Comparison of ENCODE assay signal across 17 cellular contexts in genomic region chr13:102606537-102607309, GRCh38.
"Had no signal": no experiment of that assay in that cellular context is flagged by ENCODE, and none has a peak within 500 bp of the region (broad histone marks: within the 10 kb centered on the region; RNA-seq: fewer than 3 reads in every experiment).

No MANE protein-coding gene starts in this region.

- H3K9me3 Mint-ChIP-seq: activated B cell treated with CpG ODN at 0.5 μM for 24 hours; activated naive CD4-positive, alpha-beta T cell treated with anti-CD3 and anti-CD28 coated beads for 36 hours; activated T-helper 2 cell treated with anti-CD3 and anti-CD28 coated beads, Interferon-gamma antibody, Interleukin-2, Interleukin-4, amounts not matched to agents 10 μg/mL and 5 μg/mL and 100 μg/mL, durations not matched to agents 14 hours and 24 hours and 36 hours; dendritic cell treated with granulocyte-macrophage colony-stimulating factor and Interleukin-4, amounts not matched to agents 40 ng/mL and 50 ng/mL, for 4 days had no signal

- H3K27ac Mint-ChIP-seq: activated B cell treated with CpG ODN at 0.5 μM for 24 hours; activated naive CD4-positive, alpha-beta T cell treated with anti-CD3 and anti-CD28 coated beads for 36 hours; activated T-helper 2 cell treated with anti-CD3 and anti-CD28 coated beads, Interferon-gamma antibody, Interleukin-2, Interleukin-4, amounts not matched to agents 10 μg/mL and 5 μg/mL and 100 μg/mL, durations not matched to agents 14 hours and 24 hours and 36 hours had no signal

- H3K27me3 Mint-ChIP-seq: activated B cell treated with CpG ODN at 0.5 μM for 24 hours; dendritic cell treated with granulocyte-macrophage colony-stimulating factor and Interleukin-4, amounts not matched to agents 40 ng/mL and 50 ng/mL, for 4 days; naive thymus-derived CD4-positive, alpha-beta T cell had no signal

- DNase-seq: activated B cell treated with CpG ODN at 0.5 μM for 24 hours; activated CD4-positive, alpha-beta T cell treated with anti-CD3 and anti-CD28 coated beads for 4 hours; activated naive CD4-positive, alpha-beta T cell treated with anti-CD3 and anti-CD28 coated beads for 36 hours; amniotic stem cell; effector CD8-positive, alpha-beta T cell; foreskin fibroblast; mesenchymal stem cell; mucosa of descending colon; naive thymus-derived CD4-positive, alpha-beta T cell; spleen; stimulated activated naive CD4-positive, alpha-beta T cell; SW 1271; T-helper 2 cell; tibial artery; uterus had no signal

- ATAC-seq: mucosa of descending colon; naive thymus-derived CD4-positive, alpha-beta T cell had no signal

- H3K4me3 Mint-ChIP-seq: activated B cell treated with CpG ODN at 0.5 μM for 24 hours; activated naive CD4-positive, alpha-beta T cell treated with anti-CD3 and anti-CD28 coated beads for 36 hours; dendritic cell treated with granulocyte-macrophage colony-stimulating factor and Interleukin-4, amounts not matched to agents 40 ng/mL and 50 ng/mL, for 4 days; naive thymus-derived CD4-positive, alpha-beta T cell had no signal
